ENCODE assay signal across 1 cellular context in genomic region chr9:105283795-105284194, GRCh38.
TF ChIP-seq lines count a peak whose summit lies in the region.

No MANE protein-coding gene starts in this region.

TF ChIP-seq in K562, 482 proteins besides CTCF, POLR2A, EP300 and RAD21:
- TF ChIP-seq FOXA3 (CRISPR knock-in tag; conservative IDR thresholded peaks at IDR 0.05 in 1 of 2, IDR thresholded peaks at IDR 0.05 in 1 of 2): no peak
- no peak for TF ChIP-seq ZZZ3 (IDR thresholded peaks at IDR 0.05)
- TF ChIP-seq MAFG (tag; conservative IDR thresholded peaks at IDR 0.05): peak; percentile 56; the same call in 1 of the 2 replicates
- peak; percentile 11; the same call in 1 of the 2 replicates for TF ChIP-seq C11orf30 (IDR thresholded peaks at IDR 0.05; ENCODE audit: low read depth)
- TF ChIP-seq HEY1 (CRISPR knock-in tag; IDR thresholded peaks at IDR 0.05; ENCODE audit: borderline replicate concordance): no peak
- no peak for TF ChIP-seq BACH1 (tag; IDR thresholded peaks at IDR 0.05)
- TF ChIP-seq ZMIZ1 (IDR thresholded peaks at IDR 0.05; ENCODE audit: low read depth in 2 of 2, low read length in 2 of 2): no peak
- TF ChIP-seq ZNF316 (IDR thresholded peaks at IDR 0.05): peak; percentile 27; the same call in 1 of the 2 replicates
- TF ChIP-seq EHMT2 (IDR thresholded peaks at IDR 0.05): no peak
- TF ChIP-seq CBFA2T2 (conservative IDR thresholded peaks at IDR 0.05): no peak
- no peak for TF ChIP-seq GTF2B (IDR thresholded peaks at IDR 0.05; ENCODE audit: extremely low read depth, insufficient read length)
- TF ChIP-seq CEBPG (CRISPR knock-in tag; IDR thresholded peaks at IDR 0.05): no peak
- no peak for TF ChIP-seq CEBPG (tag; conservative IDR thresholded peaks at IDR 0.05 in 1 of 2, IDR thresholded peaks at IDR 0.05 in 1 of 2)
